In the genomic region with DNA sequence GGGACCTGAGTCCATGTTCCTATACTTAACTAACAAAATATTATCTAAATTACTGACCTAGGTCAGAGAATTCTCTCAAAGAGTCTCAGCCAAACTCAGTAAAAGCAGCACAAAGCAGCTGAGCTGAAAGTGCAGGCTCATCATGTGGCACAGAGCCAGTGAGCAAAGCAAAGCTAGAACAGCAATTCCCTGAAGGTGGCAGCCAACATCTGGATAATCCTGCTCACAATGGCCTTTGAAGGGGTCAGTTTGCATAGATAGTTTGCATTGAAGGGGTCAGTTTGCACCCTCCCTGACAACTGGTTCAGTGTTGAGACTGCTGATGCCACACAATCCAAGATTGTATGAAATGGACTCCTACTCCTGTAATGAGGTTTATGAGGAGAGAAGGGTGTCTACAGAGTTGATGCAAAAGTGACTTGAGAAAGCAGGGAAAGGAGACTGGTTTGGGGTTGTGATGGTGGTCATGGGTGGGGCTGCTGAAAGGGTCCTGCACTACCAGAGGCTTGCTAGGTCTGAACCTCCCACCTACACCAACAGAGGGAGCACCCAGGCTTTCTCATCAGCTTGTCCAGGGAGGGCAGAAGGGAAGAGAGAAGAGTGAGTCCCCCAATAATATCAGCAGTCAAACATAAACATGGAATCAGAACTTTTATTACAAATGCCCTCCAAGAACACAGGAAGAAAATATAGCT, we compare ENCODE assay signal across 9 cellular contexts. TPM values are rescaled to one million over a fixed set of nuclear protein-coding genes. Genes with fewer than 3 reads are reported as not detected.
A peak's percentile ranks its signal among the peaks of the same experiment; 100 is the strongest.
DNase-seq lines count a peak whose midpoint lies in the region; ATAC-seq and TF ChIP-seq lines count a peak whose summit lies in the region.
"Had no signal": no experiment of that assay in that cellular context is flagged by ENCODE, and none has a peak within 500 bp of the region (broad histone marks: within the 10 kb centered on the region; RNA-seq: fewer than 3 reads in every experiment).

No MANE protein-coding gene starts in this region.

- no peak overlapping the region for H3K4me3 Mint-ChIP-seq in Caco-2 (ENCODE audit: unreplicated experiment)
- H3K4me3 Mint-ChIP-seq in natural killer cell: no peak overlapping the region
- H3K4me3 Mint-ChIP-seq: brain had no signal

- H2AFZ ChIP-seq in fibroblast of lung (ENCODE audit: low read length): no peak overlapping the region

- H3K27me3 ChIP-seq in Caco-2 (replicated peaks; ENCODE audit: control insufficient read depth, insufficient read depth, low read length) (no peaks in the 10 kb centered on the region), fibroblast of lung (ENCODE audit: control insufficient read depth, insufficient read depth, low read length) (no peaks in the 10 kb centered on the region), gastroesophageal sphincter (peaks cover 9% of the 10 kb centered on the region)

- DNase-seq in Caco-2: peak in 1 of 2 experiments; percentile 33
- DNase-seq in fibroblast of lung (ENCODE audit: low read depth in 2 of 2): peak in 1 of 2 donors; percentile 50
- DNase-seq in NCI-H1092 treated with DMSO at 0.1 percent for 48 hours (lab: John Stamatoyannopoulos, UW): no peak
- no peak for DNase-seq in natural killer cell
- DNase-seq in NCI-H774 (lab: John Stamatoyannopoulos, UW): no peak

- TF ChIP-seq EP300 in gastroesophageal sphincter (IDR thresholded peaks at IDR 0.05): no peak

- H3K4me3 ChIP-seq in Caco-2 (ENCODE audit: low read depth, low read length) (no peak overlapping the region), fibroblast of lung (replicated peaks in 1 of 4; ENCODE audit: control extremely low read depth in 1 of 4, insufficient read depth in 1 of 4, low read depth in 3 of 4, low read length in 4 of 4) (no peak overlapping the region), gastroesophageal sphincter (no peak overlapping the region)

- H3K27ac ChIP-seq in fibroblast of lung (ENCODE audit: insufficient read depth, low read length) (no peak overlapping the region), gastroesophageal sphincter (no peak overlapping the region)

- no peak overlapping the region for H3K9ac ChIP-seq in fibroblast of lung (ENCODE audit: insufficient read depth, low read length)

- ATAC-seq in GM21367 (IDR thresholded peaks at IDR 0.05; ENCODE audit: unreplicated experiment): peak; percentile 46
- ATAC-seq in HG03521 (IDR thresholded peaks at IDR 0.05; ENCODE audit: unreplicated experiment): peak; percentile 65
- no peak for ATAC-seq in gastroesophageal sphincter
- no peak for ATAC-seq in natural killer cell

- TF ChIP-seq POLR2A in gastroesophageal sphincter (IDR thresholded peaks at IDR 0.05): no peak

- H3K9me3 ChIP-seq in Caco-2 (no peaks in the 10 kb centered on the region), fibroblast of lung (ENCODE audit: control insufficient read depth, insufficient read depth, low read depth, low read length) (no peaks in the 10 kb centered on the region), gastroesophageal sphincter (no peaks in the 10 kb centered on the region)

- H3K36me3 Mint-ChIP-seq in Caco-2 (ENCODE audit: insufficient read depth, unreplicated experiment) (peaks cover 6% of the 10 kb centered on the region), natural killer cell (no peaks in the 10 kb centered on the region)
- H3K36me3 Mint-ChIP-seq: brain had no signal

- POLR2A ChIA-PET in Caco-2 (lab: Charles Lee): no interaction called here

- H3K79me2 ChIP-seq in fibroblast of lung (ENCODE audit: control insufficient read depth, insufficient read depth, low read length): no peaks in the 10 kb centered on the region

- H3K36me3 ChIP-seq in Caco-2 (ENCODE audit: control insufficient read depth, insufficient read depth, low read length): no peaks in the 10 kb centered on the region
- no peaks in the 10 kb centered on the region for H3K36me3 ChIP-seq in fibroblast of lung (ENCODE audit: control insufficient read depth, insufficient read depth, low read length)
- no peaks in the 10 kb centered on the region for H3K36me3 ChIP-seq in gastroesophageal sphincter

- H3K27ac Mint-ChIP-seq in Caco-2 (ENCODE audit: unreplicated experiment): no peak overlapping the region
- no peak overlapping the region for H3K27ac Mint-ChIP-seq in natural killer cell
- H3K27ac Mint-ChIP-seq: brain had no signal

- peak; percentile 16 to 33 for TF ChIP-seq CTCF in Caco-2 (IDR thresholded peaks at IDR 0.05; ENCODE audit: insufficient read depth in 1 of 2, low read depth in 1 of 2, low read length in 1 of 2, severe bottlenecking in 1 of 2, unreplicated experiment in 1 of 2)
- peak; percentile 10 to 22 for TF ChIP-seq CTCF in fibroblast of lung (conservative IDR thresholded peaks at IDR 0.05 in 1 of 2, IDR thresholded peaks at IDR 0.05 in 1 of 2; ENCODE audit: low read depth in 1 of 2, low read length in 2 of 2)
- TF ChIP-seq CTCF in gastroesophageal sphincter (IDR thresholded peaks at IDR 0.05): no peak
- no peak for TF ChIP-seq CTCF in natural killer cell (IDR thresholded peaks at IDR 0.05)

- no peak overlapping the region for H3K4me2 ChIP-seq in fibroblast of lung (ENCODE audit: extremely low read depth, insufficient read depth, low read length)

- no peaks in the 10 kb centered on the region for H3K4me1 Mint-ChIP-seq in Caco-2 (ENCODE audit: low read depth, unreplicated experiment)
- H3K4me1 Mint-ChIP-seq in natural killer cell: no peaks in the 10 kb centered on the region

- BruUV-seq in Caco-2 (replicated peaks; lab: Mats Ljungman, UMichigan): no TSS peak

- H3K27me3 Mint-ChIP-seq in Caco-2 (ENCODE audit: insufficient read depth, unreplicated experiment): no peaks in the 10 kb centered on the region
- H3K27me3 Mint-ChIP-seq in natural killer cell (ENCODE audit: low read depth in 2 of 2): peaks cover 10 to 39% of the 10 kb centered on the region in 2 donors

- H3K9me3 Mint-ChIP-seq in Caco-2 (ENCODE audit: unreplicated experiment) (no peaks in the 10 kb centered on the region), natural killer cell (no peaks in the 10 kb centered on the region)

- intact Hi-C loops in Caco-2 (cut with micrococcal nuclease; ENCODE audit: unreplicated experiment): loop anchor here (1.0 to 2.0 kb wide), 3 partner anchors 60 to 159 kb away; no protein-coding TSS in a partner anchor
- intact Hi-C loops in natural killer cell (cut with micrococcal nuclease): no loop called here

- CTCF ChIA-PET in Caco-2 (lab: Charles Lee): interaction anchor here (0.6 to 1.5 kb wide), 3 partner anchors 62 to 170 kb away, joined by 3 to 5 read pairs (median 5); no protein-coding TSS in a partner anchor

- no peaks in the 10 kb centered on the region for H3K4me1 ChIP-seq in Caco-2
- H3K4me1 ChIP-seq in fibroblast of lung (ENCODE audit: control insufficient read depth, extremely low read depth, insufficient read depth, low read length): no peaks in the 10 kb centered on the region
- H3K4me1 ChIP-seq in gastroesophageal sphincter: no peaks in the 10 kb centered on the region

- no peaks in the 10 kb centered on the region for H4K20me1 ChIP-seq in fibroblast of lung (ENCODE audit: control insufficient read depth, extremely low read depth, insufficient read depth, low read length)

RNA-seq across cellular contexts. Expression of a gene that starts 39.7 kb away (rescaled TPM):
- total RNA-seq in Caco-2 (2022) (not detected in 2 replicates), fibroblast of lung (4.5 and 5.4 TPM in 2 replicates), gastroesophageal sphincter (under 1 TPM in 3 of 4 donors, not detected in 1; 0.19 to 0.99 (median 0.94) TPM), natural killer cell (1 to 10 TPM; 1.1 to 2.0 (median 1.2) TPM)
- polyA plus RNA-seq in fibroblast of lung: 1.1 and 2.5 TPM in 2 replicates
- polyA plus RNA-seq in fibroblast of lung (2012): 1.3 and 2.4 TPM in 2 replicates
- polyA minus RNA-seq in fibroblast of lung (ENCODE audit: low replicate concordance): 2.5 and 4.2 TPM in 2 replicates

Comparison
In these comparisons a context has a peak if more than half of its experiments do, and no peak if none do; other contexts are left out.
1. CTCF ChIP-seq: peak in Caco-2 (2 of 2) and fibroblast of lung (2 of 2); none in gastroesophageal sphincter (0 of 4) and natural killer cell (single experiment).
2. ATAC-seq: peak in GM21367 (single experiment) and HG03521 (single experiment); none in gastroesophageal sphincter (single experiment) and natural killer cell (0 of 3).